ENCODE assay signal across 14 cellular contexts in genomic region chr2:147030966-147031760, GRCh38.
DNase-seq lines count a peak whose midpoint lies in the region; ATAC-seq and TF ChIP-seq lines count a peak whose summit lies in the region.
"Had no signal": no experiment of that assay in that cellular context is flagged by ENCODE, and none has a peak within 500 bp of the region (broad histone marks: within the 10 kb centered on the region; RNA-seq: fewer than 3 reads in every experiment).

No MANE protein-coding gene starts in this region.

- peaks cover 13% of the 10 kb centered on the region for H3K4me1 ChIP-seq in mucosa of descending colon (ENCODE audit: low read depth)
- no peaks in the 10 kb centered on the region for H3K4me1 ChIP-seq in CD8-positive, alpha-beta memory T cell (ENCODE audit: insufficient read depth, low read length)
- H3K4me1 ChIP-seq in endodermal cell (ENCODE audit: control insufficient read depth, insufficient read depth, low read length): peaks cover 4% of the 10 kb centered on the region

- peaks cover 0 to 1% of the 10 kb centered on the region in 2 donors for H3K27me3 Mint-ChIP-seq in CD8-positive, alpha-beta memory T cell
- no peaks in the 10 kb centered on the region for H3K27me3 Mint-ChIP-seq in endodermal cell (ENCODE audit: insufficient read depth)

- H3K4me1 Mint-ChIP-seq in CD8-positive, alpha-beta memory T cell: no peaks in the 10 kb centered on the region
- peaks cover 24% of the 10 kb centered on the region for H3K4me1 Mint-ChIP-seq in endodermal cell
- H3K4me1 Mint-ChIP-seq: activated B cell treated with CpG ODN at 0.5 μM for 24 hours, IgD-negative memory B cell had no signal

- H3K9ac ChIP-seq in endodermal cell (ENCODE audit: extremely low read depth, low read length, poor library complexity, severe bottlenecking): no peak overlapping the region

- TF ChIP-seq CTCF in C4-2B (conservative IDR thresholded peaks at IDR 0.05): no peak
- no peak for TF ChIP-seq CTCF in mucosa of descending colon (IDR thresholded peaks at IDR 0.05)
- TF ChIP-seq CTCF in endodermal cell (conservative IDR thresholded peaks at IDR 0.05): no peak

- peak; percentile 18 for DNase-seq in MV-4-11 (lab: John Stamatoyannopoulos, UW)
- DNase-seq in mucosa of descending colon: no peak
- DNase-seq in CD8-positive, alpha-beta memory T cell: no peak
- no peak for DNase-seq in midbrain (lab: John Stamatoyannopoulos, UW)
- DNase-seq in putamen (ENCODE audit: low spot score): no peak
- DNase-seq in endodermal cell: no peak
- DNase-seq: activated B cell treated with CpG ODN at 0.5 μM for 24 hours; activated CD8-positive, alpha-beta memory T cell treated with anti-CD3 and anti-CD28 coated beads, Interleukin-2, amount 50 U/mL, for 48 hours; DMS79 treated with DMSO at 0.1 percent for 48 hours; NCI-H1694 had no signal

- H3K9me3 ChIP-seq in mucosa of descending colon (no peaks in the 10 kb centered on the region), endodermal cell (ENCODE audit: control insufficient read depth, low read length) (no peaks in the 10 kb centered on the region)
- H3K9me3 ChIP-seq in CD8-positive, alpha-beta memory T cell (ENCODE audit: low read length): no peaks in the 10 kb centered on the region

- CTCF ChIA-PET in CD8-positive, alpha-beta memory T cell (lab: Charles Lee): no interaction called here

- H3K4me3 ChIP-seq in mucosa of descending colon: no peak overlapping the region
- H3K4me3 ChIP-seq in CD8-positive, alpha-beta memory T cell (ENCODE audit: low read length): no peak overlapping the region
- H3K4me3 ChIP-seq in endodermal cell (ENCODE audit: low read length): no peak overlapping the region
- H3K4me3 ChIP-seq: SK-N-MC had no signal

- WGBS in endodermal cell (ENCODE audit: insufficient coverage in 1 of 2, insufficient read length in 1 of 2), 2 experiments: 73 to 86% methylated on average over 3 to 6 of the region's 6 CpGs

- POLR2A ChIA-PET in CD8-positive, alpha-beta memory T cell (lab: Charles Lee): no interaction called here

- intact Hi-C loops in mucosa of descending colon (cut with DNase I, micrococcal nuclease): no loop called here

- no peak overlapping the region for H3K27ac Mint-ChIP-seq in CD8-positive, alpha-beta memory T cell
- H3K27ac Mint-ChIP-seq in endodermal cell: no peak overlapping the region
- H3K27ac Mint-ChIP-seq: activated B cell treated with CpG ODN at 0.5 μM for 24 hours, IgD-negative memory B cell had no signal

- H3K36me3 ChIP-seq in mucosa of descending colon (ENCODE audit: low read depth): no peaks in the 10 kb centered on the region
- H3K36me3 ChIP-seq in CD8-positive, alpha-beta memory T cell (ENCODE audit: insufficient read depth, low read length): no peaks in the 10 kb centered on the region
- no peaks in the 10 kb centered on the region for H3K36me3 ChIP-seq in endodermal cell (ENCODE audit: control insufficient read depth, insufficient read depth, low read length)

- H3K9me3 Mint-ChIP-seq in CD8-positive, alpha-beta memory T cell: peaks cover 0 to 2% (median 0%) of the 10 kb centered on the region in 5 donors
- H3K9me3 Mint-ChIP-seq in endodermal cell: peaks cover 6% of the 10 kb centered on the region

- H3K4me3 Mint-ChIP-seq in CD8-positive, alpha-beta memory T cell: no peak overlapping the region
- H3K4me3 Mint-ChIP-seq in endodermal cell: no peak overlapping the region
- H3K4me3 Mint-ChIP-seq: activated B cell treated with CpG ODN at 0.5 μM for 24 hours, IgD-negative memory B cell had no signal

- ATAC-seq in esophagus mucosa: peak; percentile 86
- peak; percentile 51 for ATAC-seq in mucosa of descending colon

- peaks cover 0 to 2% (median 0%) of the 10 kb centered on the region in 3 donors for H3K36me3 Mint-ChIP-seq in CD8-positive, alpha-beta memory T cell
- no peaks in the 10 kb centered on the region for H3K36me3 Mint-ChIP-seq in endodermal cell (ENCODE audit: low read depth)

- H3K27me3 ChIP-seq in CD8-positive, alpha-beta memory T cell (ENCODE audit: insufficient read depth, low read length, poor library complexity, severe bottlenecking): no peaks in the 10 kb centered on the region
- H3K27me3 ChIP-seq in endodermal cell (ENCODE audit: control insufficient read depth, insufficient read depth, low read length, poor library complexity, severe bottlenecking): no peaks in the 10 kb centered on the region

- H3K27ac ChIP-seq in C4-2B (peak overlapping the region; percentile 38; the same call in 1 of the 2 replicates), endodermal cell (ENCODE audit: low read depth, low read length) (no peak overlapping the region)
- H3K27ac ChIP-seq in CD8-positive, alpha-beta memory T cell (ENCODE audit: low read depth, low read length): no peak overlapping the region
- H3K27ac ChIP-seq: SK-N-MC had no signal
